In the genomic region with DNA sequence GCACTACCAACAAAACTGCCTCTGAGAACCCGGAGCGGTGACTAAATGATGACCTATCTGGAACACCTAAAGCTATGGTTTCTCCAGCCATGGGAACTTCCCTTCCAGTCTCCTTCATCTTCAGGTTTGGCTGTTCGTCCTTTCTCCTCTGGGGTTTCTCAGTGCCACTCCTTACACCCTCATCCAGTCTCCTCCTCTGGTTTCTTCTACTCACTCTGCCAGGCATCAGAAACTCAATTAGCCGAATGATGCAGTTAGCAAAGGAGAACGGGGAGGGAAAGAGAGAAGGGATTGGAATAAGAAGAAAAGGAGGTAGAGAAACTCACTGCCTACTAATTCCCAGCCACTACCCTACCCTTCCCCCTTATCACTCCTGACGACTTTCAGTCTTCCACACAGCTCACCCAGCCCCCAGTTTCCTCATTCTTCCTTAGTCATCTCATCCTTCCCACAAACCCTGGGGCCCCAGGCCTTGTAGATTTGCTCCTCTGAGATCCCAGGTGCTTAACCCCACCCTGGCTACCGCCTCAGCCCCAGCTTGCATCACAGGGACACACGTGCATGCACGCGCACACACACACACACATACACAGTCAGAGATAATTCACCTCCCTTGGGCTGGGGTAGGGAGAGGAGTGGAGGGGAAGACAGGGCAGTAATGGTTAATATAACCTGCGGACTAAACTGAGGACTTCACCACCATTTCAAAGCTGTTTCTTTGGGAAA, we compare ENCODE assay signal across 9 cellular contexts. TPM values are rescaled to one million over a fixed set of nuclear protein-coding genes. Genes with fewer than 3 reads are reported as not detected.
A peak's percentile ranks its signal among the peaks of the same experiment; 100 is the strongest.
DNase-seq lines count a peak whose midpoint lies in the region; ATAC-seq and TF ChIP-seq lines count a peak whose summit lies in the region.
"Had no signal": no experiment of that assay in that cellular context is flagged by ENCODE, and none has a peak within 500 bp of the region (broad histone marks: within the 10 kb centered on the region; RNA-seq: fewer than 3 reads in every experiment).

No MANE protein-coding gene starts in this region.

- H3K9me3 Mint-ChIP-seq in stimulated activated memory B cell treated with anti-CD40 and anti-IgM and Interleukin-4, amounts not matched to agents 10 μg/mL and 1 μg/mL and 100 μg/mL, for 72 hours = no peaks in the 10 kb centered on the region

- H3K27me3 Mint-ChIP-seq in stimulated activated memory B cell treated with anti-CD40 and anti-IgM and Interleukin-4, amounts not matched to agents 10 μg/mL and 1 μg/mL and 100 μg/mL, for 72 hours = no peaks in the 10 kb centered on the region

- intact Hi-C loops in right cardiac atrium (cut with DNase I) = no loop called here

- H3K27me3 ChIP-seq in right cardiac atrium (ENCODE audit: control insufficient read depth, insufficient read depth) = no peaks in the 10 kb centered on the region

- H3K4me1 ChIP-seq in HEK293 (ENCODE audit: control insufficient read depth, insufficient read depth, low read length) (peaks cover 32% of the 10 kb centered on the region), right cardiac atrium (ENCODE audit: control insufficient read depth, insufficient read depth, low read length) (peaks cover 13% of the 10 kb centered on the region)

- WGBS in right cardiac atrium = 64% methylated on average over 11 of the region's 11 CpGs

- H3K36me3 ChIP-seq in HEK293 (ENCODE audit: control insufficient read depth in 2 of 2, insufficient read depth in 1 of 2, low read length in 2 of 2) = no peaks in the 10 kb centered on the region

- CTCF ChIA-PET in HEK293 (lab: Yijun Ruan, JAX) = interaction anchor here (0.6 to 1.6 kb wide), 2 partner anchors 371 to 1062 kb away, joined by 3 to 5 read pairs; no protein-coding TSS in a partner anchor

- H3K9me3 ChIP-seq in HEK293 (ENCODE audit: control insufficient read depth, insufficient read depth, low read depth, low read length) (no peaks in the 10 kb centered on the region), right cardiac atrium (ENCODE audit: control insufficient read depth, low read length) (no peaks in the 10 kb centered on the region)

- peak; percentile 61 to 64 for ATAC-seq in right cardiac atrium
- ATAC-seq in stimulated activated memory B cell treated with anti-CD40 and anti-IgM and Interleukin-4, amounts not matched to agents 10 μg/mL and 1 μg/mL and 100 μg/mL, for 72 hours = peak; percentile 51
- no peak for ATAC-seq in GM21717 (IDR thresholded peaks at IDR 0.05; ENCODE audit: unreplicated experiment)

- no peak for TF ChIP-seq CTCF in HEK293 (tag by site-specific recombination; IDR thresholded peaks at IDR 0.05)

- peak; percentile 66 for DNase-seq in UCSD-AML1 (lab: John Stamatoyannopoulos, UW; ENCODE audit: unreplicated experiment)
- peak in 1 of 3 donors; percentile 22 for DNase-seq in right cardiac atrium
- DNase-seq in NCI-H146 (lab: John Stamatoyannopoulos, UW) = no peak
- DNase-seq in activated CD8-positive, alpha-beta memory T cell treated with anti-CD3 and anti-CD28 coated beads for 24 hours = no peak
- DNase-seq in activated gamma-delta T cell (lab: John Stamatoyannopoulos, UW) = no peak

- peaks cover 15% of the 10 kb centered on the region for H3K4me1 Mint-ChIP-seq in stimulated activated memory B cell treated with anti-CD40 and anti-IgM and Interleukin-4, amounts not matched to agents 10 μg/mL and 1 μg/mL and 100 μg/mL, for 72 hours

- no peak overlapping the region for H3K4me3 ChIP-seq in HEK293 (ENCODE audit: low read depth, low read length)
- no peak overlapping the region for H3K4me3 ChIP-seq in right cardiac atrium (ENCODE audit: low read length)

- H3K36me3 Mint-ChIP-seq in stimulated activated memory B cell treated with anti-CD40 and anti-IgM and Interleukin-4, amounts not matched to agents 10 μg/mL and 1 μg/mL and 100 μg/mL, for 72 hours = no peaks in the 10 kb centered on the region

- no peak overlapping the region for H3K4me3 Mint-ChIP-seq in stimulated activated memory B cell treated with anti-CD40 and anti-IgM and Interleukin-4, amounts not matched to agents 10 μg/mL and 1 μg/mL and 100 μg/mL, for 72 hours

- H3K27ac ChIP-seq in HEK293 (ENCODE audit: extremely low read depth, low read depth, low read length) = no peak overlapping the region; the same call in 1 of the 2 replicates
- peak overlapping the region; percentile 39 for H3K27ac ChIP-seq in right cardiac atrium (ENCODE audit: low read length)
- H3K27ac ChIP-seq: VCaP had no signal

- H3K27ac Mint-ChIP-seq in stimulated activated memory B cell treated with anti-CD40 and anti-IgM and Interleukin-4, amounts not matched to agents 10 μg/mL and 1 μg/mL and 100 μg/mL, for 72 hours = peak overlapping the region; percentile 61

- POLR2A ChIA-PET in HEK293 (lab: Yijun Ruan, JAX) = interaction anchor here (0.6 to 1.6 kb wide), 4 partner anchors 13 to 269 kb away, joined by 3 to 8 read pairs (median 4); partner anchors contain the start of genes FGD6, METAP2 and VEZT

TF ChIP-seq in HEK293, 187 proteins besides CTCF, POLR2A, EP300 and RAD21 (continues in another document):
- TF ChIP-seq PRDM1 (tag by site-specific recombination; IDR thresholded peaks at IDR 0.05) = peak; percentile 70
- TF ChIP-seq RBAK (tag by site-specific recombination; IDR thresholded peaks at IDR 0.05) = 0 out of 2 replicates have a peak, but pooled peaks have one; percentile 16
- TF ChIP-seq, protein P1, sequence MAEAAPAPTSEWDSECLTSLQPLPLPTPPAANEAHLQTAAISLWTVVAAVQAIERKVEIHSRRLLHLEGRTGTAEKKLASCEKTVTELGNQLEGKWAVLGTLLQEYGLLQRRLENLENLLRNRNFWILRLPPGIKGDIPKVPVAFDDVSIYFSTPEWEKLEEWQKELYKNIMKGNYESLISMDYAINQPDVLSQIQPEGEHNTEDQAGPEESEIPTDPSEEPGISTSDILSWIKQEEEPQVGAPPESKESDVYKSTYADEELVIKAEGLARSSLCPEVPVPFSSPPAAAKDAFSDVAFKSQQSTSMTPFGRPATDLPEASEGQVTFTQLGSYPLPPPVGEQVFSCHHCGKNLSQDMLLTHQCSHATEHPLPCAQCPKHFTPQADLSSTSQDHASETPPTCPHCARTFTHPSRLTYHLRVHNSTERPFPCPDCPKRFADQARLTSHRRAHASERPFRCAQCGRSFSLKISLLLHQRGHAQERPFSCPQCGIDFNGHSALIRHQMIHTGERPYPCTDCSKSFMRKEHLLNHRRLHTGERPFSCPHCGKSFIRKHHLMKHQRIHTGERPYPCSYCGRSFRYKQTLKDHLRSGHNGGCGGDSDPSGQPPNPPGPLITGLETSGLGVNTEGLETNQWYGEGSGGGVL (tag by site-specific recombination; IDR thresholded peaks at IDR 0.05) = peak; percentile 80
- TF ChIP-seq ELK4 (IDR thresholded peaks at IDR 0.05; ENCODE audit: borderline replicate concordance, low read depth, low read length) = no peak
- TF ChIP-seq, protein P2, sequence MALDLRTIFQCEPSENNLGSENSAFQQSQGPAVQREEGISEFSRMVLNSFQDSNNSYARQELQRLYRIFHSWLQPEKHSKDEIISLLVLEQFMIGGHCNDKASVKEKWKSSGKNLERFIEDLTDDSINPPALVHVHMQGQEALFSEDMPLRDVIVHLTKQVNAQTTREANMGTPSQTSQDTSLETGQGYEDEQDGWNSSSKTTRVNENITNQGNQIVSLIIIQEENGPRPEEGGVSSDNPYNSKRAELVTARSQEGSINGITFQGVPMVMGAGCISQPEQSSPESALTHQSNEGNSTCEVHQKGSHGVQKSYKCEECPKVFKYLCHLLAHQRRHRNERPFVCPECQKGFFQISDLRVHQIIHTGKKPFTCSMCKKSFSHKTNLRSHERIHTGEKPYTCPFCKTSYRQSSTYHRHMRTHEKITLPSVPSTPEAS (tag by site-specific recombination; IDR thresholded peaks at IDR 0.05) = peak; percentile 56
- TF ChIP-seq EGR2 (tag by site-specific recombination; IDR thresholded peaks at IDR 0.05; ENCODE audit: low read depth) = peak; percentile 52
- TF ChIP-seq PATZ1 (tag by site-specific recombination; IDR thresholded peaks at IDR 0.05) = peak; percentile 68
- TF ChIP-seq ZXDB (tag by site-specific recombination; IDR thresholded peaks at IDR 0.05) = 0 out of 2 replicates have a peak, but pooled peaks have one; percentile 44
- TF ChIP-seq ZBTB48 (tag by site-specific recombination; IDR thresholded peaks at IDR 0.05) = peak; percentile 64
- TF ChIP-seq KLF7 (tag by site-specific recombination; IDR thresholded peaks at IDR 0.05; ENCODE audit: borderline replicate concordance) = peak; percentile 55; the same call in 1 of the 2 replicates
- no peak for TF ChIP-seq ZNF266 (tag by site-specific recombination; IDR thresholded peaks at IDR 0.05; ENCODE audit: low read depth)
- TF ChIP-seq SP7 (tag by site-specific recombination; IDR thresholded peaks at IDR 0.05) = peak; percentile 43
- TF ChIP-seq ZNF19 (tag by site-specific recombination; IDR thresholded peaks at IDR 0.05; ENCODE audit: low read depth) = no peak

RNA-seq across cellular contexts. Expression of gene FGD6, which starts 13.0 kb away (rescaled TPM):
- 10 to 100 TPM; 18.9 to 23.8 (median 20.8) TPM for total RNA-seq in right cardiac atrium
- polyA plus RNA-seq in right cardiac atrium = 2.9 TPM

RNA-seq across cellular contexts. Expression of gene VEZT, which starts 13.3 kb away (rescaled TPM):
- total RNA-seq in right cardiac atrium = 10 to 100 TPM; 58.9 to 78.6 (median 69.9) TPM
- 20.8 TPM for polyA plus RNA-seq in right cardiac atrium
